8 cellular contexts compared by ENCODE assay signal in the genomic region with DNA sequence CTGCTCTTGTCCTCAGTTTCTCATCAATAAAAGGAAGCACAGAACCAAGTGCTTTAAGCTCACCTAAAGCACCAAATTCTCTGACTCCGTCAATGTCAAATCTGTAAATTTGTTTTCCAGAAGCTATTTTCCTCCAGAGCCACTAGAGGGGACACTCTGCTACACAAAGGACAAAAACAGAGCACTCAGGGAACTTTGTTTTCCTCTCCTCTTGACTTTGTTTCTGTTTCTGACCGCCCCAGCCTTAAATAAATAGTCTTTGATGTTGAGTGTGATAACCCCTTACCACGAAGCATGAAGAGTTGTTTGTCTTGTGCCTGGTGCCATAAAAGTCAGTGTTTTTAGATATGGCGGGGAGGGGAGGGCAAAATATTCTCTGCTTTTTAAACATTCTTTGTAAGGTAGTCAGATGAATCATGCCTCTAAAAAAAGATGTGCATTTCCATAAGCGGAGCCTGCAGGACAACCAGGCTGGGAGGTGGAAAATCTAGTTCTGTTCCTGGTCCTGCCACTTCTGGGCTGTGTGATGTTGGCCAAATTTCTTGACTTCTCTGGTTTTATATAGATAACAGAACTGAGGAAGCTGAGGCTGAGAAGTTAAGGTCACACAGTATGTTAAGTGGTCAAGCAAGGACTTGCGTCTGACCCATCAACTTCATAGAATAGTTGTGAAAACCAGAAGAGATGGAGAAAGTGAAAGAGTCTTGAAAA. TPM values are rescaled to one million over a fixed set of nuclear protein-coding genes. Genes with fewer than 3 reads are reported as not detected.
A peak's percentile ranks its signal among the peaks of the same experiment; 100 is the strongest.
DNase-seq lines count a peak whose midpoint lies in the region; ATAC-seq and TF ChIP-seq lines count a peak whose summit lies in the region.

No MANE protein-coding gene starts in this region.

- peak; percentile 65 for ATAC-seq in activated naive CD8-positive, alpha-beta T cell treated with anti-CD3 and anti-CD28 coated beads, Interleukin-2, amount 10 ng/mL, durations not matched to agents 7 days and 5 days (ENCODE audit: low read depth)
- ATAC-seq in HG02623 (IDR thresholded peaks at IDR 0.05; ENCODE audit: unreplicated experiment) (peak; percentile 71), Right ventricle myocardium superior (ENCODE audit: poor library complexity) (peak; percentile 90), HG02763 (IDR thresholded peaks at IDR 0.05; ENCODE audit: unreplicated experiment) (no peak)
- ATAC-seq in activated CD8-positive, alpha-beta T cell treated with anti-CD3 and anti-CD28 coated beads, Interleukin-2, amount 10 ng/mL, durations not matched to agents 7 days and 5 days = peak; percentile 65

- POLR2A ChIA-PET in activated naive CD8-positive, alpha-beta T cell treated with anti-CD3 and anti-CD28 coated beads, Interleukin-2, amount 10 ng/mL, durations not matched to agents 7 days and 5 days (lab: Charles Lee) = interaction anchor here (0.6 to 2.0 kb wide), 6 partner anchors 49 to 92 kb away, joined by 3 to 8 read pairs (median 4); no protein-coding TSS in a partner anchor
- POLR2A ChIA-PET in activated CD8-positive, alpha-beta T cell treated with anti-CD3 and anti-CD28 coated beads, Interleukin-2, amount 10 ng/mL, durations not matched to agents 7 days and 5 days (lab: Charles Lee) = interaction anchor here (0.7 to 1.5 kb wide), 2 partner anchors 49 to 91 kb away, joined by 4 to 5 read pairs; no protein-coding TSS in a partner anchor

- no peaks in the 10 kb centered on the region for H3K36me3 Mint-ChIP-seq in activated naive CD8-positive, alpha-beta T cell treated with anti-CD3 and anti-CD28 coated beads, Interleukin-2, amount 10 ng/mL, durations not matched to agents 7 days and 5 days
- peaks cover 1% of the 10 kb centered on the region for H3K36me3 Mint-ChIP-seq in activated naive CD8-positive, alpha-beta T cell treated with anti-CD3 and anti-CD28 coated beads for 36 hours
- H3K36me3 Mint-ChIP-seq in activated CD8-positive, alpha-beta T cell treated with anti-CD3 and anti-CD28 coated beads, Interleukin-2, amount 10 ng/mL, durations not matched to agents 7 days and 5 days (ENCODE audit: low read depth) = no peaks in the 10 kb centered on the region

- H3K4me3 Mint-ChIP-seq in activated naive CD8-positive, alpha-beta T cell treated with anti-CD3 and anti-CD28 coated beads, Interleukin-2, amount 10 ng/mL, durations not matched to agents 7 days and 5 days = peak overlapping the region; percentile 26
- H3K4me3 Mint-ChIP-seq in activated naive CD8-positive, alpha-beta T cell treated with anti-CD3 and anti-CD28 coated beads for 36 hours = no peak overlapping the region
- no peak overlapping the region for H3K4me3 Mint-ChIP-seq in activated CD8-positive, alpha-beta T cell treated with anti-CD3 and anti-CD28 coated beads, Interleukin-2, amount 10 ng/mL, durations not matched to agents 7 days and 5 days

- H3K9me3 Mint-ChIP-seq in activated naive CD8-positive, alpha-beta T cell treated with anti-CD3 and anti-CD28 coated beads, Interleukin-2, amount 10 ng/mL, durations not matched to agents 7 days and 5 days = peaks cover 2% of the 10 kb centered on the region
- peaks cover 2% of the 10 kb centered on the region for H3K9me3 Mint-ChIP-seq in activated naive CD8-positive, alpha-beta T cell treated with anti-CD3 and anti-CD28 coated beads for 36 hours
- peaks cover 7% of the 10 kb centered on the region for H3K9me3 Mint-ChIP-seq in activated CD8-positive, alpha-beta T cell treated with anti-CD3 and anti-CD28 coated beads, Interleukin-2, amount 10 ng/mL, durations not matched to agents 7 days and 5 days (ENCODE audit: insufficient read depth)

- H3K4me3 ChIP-seq in prostate gland = no peak overlapping the region

- H3K27me3 ChIP-seq in prostate gland (replicated peaks; ENCODE audit: insufficient read depth) = no peaks in the 10 kb centered on the region

- TF ChIP-seq CTCF in prostate gland (IDR thresholded peaks at IDR 0.05) = peak; percentile 47 to 93 (median 82)

- no peaks in the 10 kb centered on the region for H3K36me3 ChIP-seq in prostate gland

- H3K27ac ChIP-seq in prostate gland = peak overlapping the region; percentile 58 to 59

- DNase-seq in activated naive CD8-positive, alpha-beta T cell treated with anti-CD3 and anti-CD28 coated beads, Interleukin-2, amount 10 ng/mL, durations not matched to agents 7 days and 5 days = no peak
- DNase-seq in activated naive CD8-positive, alpha-beta T cell treated with anti-CD3 and anti-CD28 coated beads for 36 hours = no peak
- DNase-seq in NCI-H2196 treated with DMSO at 0.1 percent for 48 hours (lab: John Stamatoyannopoulos, UW; ENCODE audit: unreplicated experiment) (peak; percentile 48), Right ventricle myocardium superior (no peak), prostate gland (ENCODE audit: low spot score) (peak; percentile 39)
- DNase-seq in activated CD8-positive, alpha-beta T cell treated with anti-CD3 and anti-CD28 coated beads, Interleukin-2, amount 10 ng/mL, durations not matched to agents 7 days and 5 days = peak; percentile 42

- 16% methylated on average over 6 of the region's 6 CpGs for WGBS in prostate gland

- H3K9me3 ChIP-seq in prostate gland = no peaks in the 10 kb centered on the region

- peaks cover 10% of the 10 kb centered on the region for H3K4me1 Mint-ChIP-seq in activated naive CD8-positive, alpha-beta T cell treated with anti-CD3 and anti-CD28 coated beads, Interleukin-2, amount 10 ng/mL, durations not matched to agents 7 days and 5 days
- peaks cover 10% of the 10 kb centered on the region for H3K4me1 Mint-ChIP-seq in activated naive CD8-positive, alpha-beta T cell treated with anti-CD3 and anti-CD28 coated beads for 36 hours
- H3K4me1 Mint-ChIP-seq in activated CD8-positive, alpha-beta T cell treated with anti-CD3 and anti-CD28 coated beads, Interleukin-2, amount 10 ng/mL, durations not matched to agents 7 days and 5 days (ENCODE audit: low read depth) = peaks cover 11% of the 10 kb centered on the region

- no peak for TF ChIP-seq POLR2A in prostate gland (IDR thresholded peaks at IDR 0.05)

- CTCF ChIA-PET in activated CD8-positive, alpha-beta T cell treated with anti-CD3 and anti-CD28 coated beads, Interleukin-2, amount 10 ng/mL, durations not matched to agents 7 days and 5 days (lab: Charles Lee) = interaction anchor here (0.6 to 5.5 kb wide), 62 partner anchors 9 to 360 kb away, joined by 3 to 185 read pairs (median 6); partner anchors contain the start of gene PXYLP1

- H3K27ac Mint-ChIP-seq in activated naive CD8-positive, alpha-beta T cell treated with anti-CD3 and anti-CD28 coated beads, Interleukin-2, amount 10 ng/mL, durations not matched to agents 7 days and 5 days = no peak overlapping the region
- no peak overlapping the region for H3K27ac Mint-ChIP-seq in activated naive CD8-positive, alpha-beta T cell treated with anti-CD3 and anti-CD28 coated beads for 36 hours
- H3K27ac Mint-ChIP-seq in activated CD8-positive, alpha-beta T cell treated with anti-CD3 and anti-CD28 coated beads, Interleukin-2, amount 10 ng/mL, durations not matched to agents 7 days and 5 days = no peak overlapping the region

- intact Hi-C loops in Right ventricle myocardium superior (cut with DNase I) (loop anchor here (10.0 kb wide), 1 partner anchor 46 kb away; no protein-coding TSS in a partner anchor), prostate gland (cut with DNase I) (loop anchor here (2.0 kb wide), 1 partner anchor 92 kb away; no protein-coding TSS in a partner anchor)

- H3K27me3 Mint-ChIP-seq in activated naive CD8-positive, alpha-beta T cell treated with anti-CD3 and anti-CD28 coated beads, Interleukin-2, amount 10 ng/mL, durations not matched to agents 7 days and 5 days = peaks cover 6% of the 10 kb centered on the region
- no peaks in the 10 kb centered on the region for H3K27me3 Mint-ChIP-seq in activated naive CD8-positive, alpha-beta T cell treated with anti-CD3 and anti-CD28 coated beads for 36 hours
- H3K27me3 Mint-ChIP-seq in activated CD8-positive, alpha-beta T cell treated with anti-CD3 and anti-CD28 coated beads, Interleukin-2, amount 10 ng/mL, durations not matched to agents 7 days and 5 days (ENCODE audit: low read depth) = peaks cover 10% of the 10 kb centered on the region

- peaks cover 5% of the 10 kb centered on the region for H3K4me1 ChIP-seq in prostate gland (replicated peaks)

RNA-seq across cellular contexts. Expression of gene ZBTB38, which starts 7.3 kb away (rescaled TPM):
- 10 to 100 TPM; 50.1 to 55.1 TPM for total RNA-seq in activated naive CD8-positive, alpha-beta T cell treated with anti-CD3 and anti-CD28 coated beads, Interleukin-2, amount 10 ng/mL, durations not matched to agents 7 days and 5 days
- total RNA-seq in activated naive CD8-positive, alpha-beta T cell treated with anti-CD3 and anti-CD28 coated beads for 36 hours = 10 to 100 TPM; 14.7 to 16.7 TPM
- total RNA-seq in activated CD8-positive, alpha-beta T cell treated with anti-CD3 and anti-CD28 coated beads, Interleukin-2, amount 10 ng/mL, durations not matched to agents 7 days and 5 days = 10 to 100 TPM; 27.8 to 29.6 TPM
- total RNA-seq in Right ventricle myocardium superior = 89.6 TPM
- total RNA-seq in prostate gland = 100 to 1,000 TPM; 151 to 169 TPM

Comparison
In these comparisons a context has a peak if more than half of its experiments do, and no peak if none do; other contexts are left out.
1. DNase-seq: peak in NCI-H2196 treated with DMSO at 0.1 percent for 48 hours (single experiment), activated CD8-positive, alpha-beta T cell treated with anti-CD3 and anti-CD28 coated beads, Interleukin-2, amount 10 ng/mL, durations not matched to agents 7 days and 5 days (single experiment) and prostate gland (single experiment); none in activated naive CD8-positive, alpha-beta T cell treated with anti-CD3 and anti-CD28 coated beads, Interleukin-2, amount 10 ng/mL, durations not matched to agents 7 days and 5 days (single experiment), activated naive CD8-positive, alpha-beta T cell treated with anti-CD3 and anti-CD28 coated beads for 36 hours (single experiment) and Right ventricle myocardium superior (single experiment).